31 cellular contexts compared by ENCODE assay signal in the genomic region with DNA sequence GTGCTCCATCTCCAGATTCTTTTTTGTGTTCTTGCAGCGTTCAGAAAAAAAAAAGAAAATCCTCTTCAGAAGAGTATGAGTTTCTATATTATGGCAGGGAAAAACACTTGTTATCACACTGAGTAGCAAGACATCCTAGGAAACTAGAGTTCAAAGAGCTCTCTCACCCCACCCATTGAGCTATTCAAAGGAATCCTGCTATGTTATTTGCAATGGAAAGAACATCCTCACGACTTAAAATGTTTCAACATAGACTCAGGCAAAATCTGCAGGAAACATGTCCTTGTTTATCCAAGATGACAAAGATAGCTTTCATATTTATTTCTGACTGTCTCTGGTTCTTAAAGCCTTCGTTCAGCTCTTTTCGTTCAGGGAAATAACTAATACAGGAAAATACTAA.
"Had no signal": no experiment of that assay in that cellular context is flagged by ENCODE, and none has a peak within 500 bp of the region (broad histone marks: within the 10 kb centered on the region; RNA-seq: fewer than 3 reads in every experiment).

No MANE protein-coding gene starts in this region.

- H3K9me3 ChIP-seq: ascending aorta, heart left ventricle, pancreas, spleen, suprapubic skin, tibial nerve had no signal

- H3K4me3 ChIP-seq: ascending aorta, heart left ventricle, pancreas, spleen, suprapubic skin, tibial nerve had no signal

- H3K36me3 ChIP-seq: ascending aorta, heart left ventricle, pancreas, spleen, suprapubic skin, tibial nerve, WERI-Rb-1 had no signal

- H3K27me3 ChIP-seq: ascending aorta, heart left ventricle, pancreas, spleen, suprapubic skin, tibial nerve had no signal

- H3K4me1 ChIP-seq: ascending aorta, heart left ventricle, pancreas, spleen, suprapubic skin, tibial nerve had no signal

- DNase-seq: activated CD4-positive, alpha-beta memory T cell treated with anti-CD3 and anti-CD28 coated beads for 36 hours; activated CD4-positive, alpha-beta T cell treated with anti-CD3 and anti-CD28 coated beads, Interleukin-2, amount 10 ng/mL, durations not matched to agents 24 days and 14 days; activated CD4-positive, CD25-positive, alpha-beta regulatory T cell treated with anti-CD3 and anti-CD28 coated beads, Interleukin-2, amount 50 U/mL, for 72 hours; activated CD8-positive, alpha-beta memory T cell treated with anti-CD3 and anti-CD28 coated beads, Interleukin-2, amount 50 U/mL, for 4 hours; activated gamma-delta T cell; activated naive CD4-positive, alpha-beta T cell treated with anti-CD3 and anti-CD28 coated beads, Interleukin-2, amount 10 ng/mL, durations not matched to agents 7 days and 5 days; activated naive CD8-positive, alpha-beta T cell treated with anti-CD3 and anti-CD28 coated beads, Interleukin-2, amount 10 ng/mL, durations not matched to agents 7 days and 5 days; activated T-cell treated with anti-CD3 and anti-CD28 coated beads, Interleukin-2, amount 50 U/mL, for 24 hours; caudate nucleus; cortex of kidney; effector memory CD8-positive, alpha-beta T cell; erythroblast; heart left ventricle; hypothalamus; islet precursor cell; left cardiac atrium; left ventricle myocardium superior; mammary epithelial cell; naive B cell; nephron progenitor cell; nucleus accumbens; pancreas; right cardiac atrium; spleen; stimulated activated naive CD4-positive, alpha-beta T cell; SW 1271; T-helper 9 cell; WERI-Rb-1 had no signal

- H3K27ac ChIP-seq: ascending aorta, heart left ventricle, pancreas, spleen, suprapubic skin, tibial nerve, WERI-Rb-1 had no signal
